1 cellular context compared by ENCODE assay signal in the genomic region with DNA sequence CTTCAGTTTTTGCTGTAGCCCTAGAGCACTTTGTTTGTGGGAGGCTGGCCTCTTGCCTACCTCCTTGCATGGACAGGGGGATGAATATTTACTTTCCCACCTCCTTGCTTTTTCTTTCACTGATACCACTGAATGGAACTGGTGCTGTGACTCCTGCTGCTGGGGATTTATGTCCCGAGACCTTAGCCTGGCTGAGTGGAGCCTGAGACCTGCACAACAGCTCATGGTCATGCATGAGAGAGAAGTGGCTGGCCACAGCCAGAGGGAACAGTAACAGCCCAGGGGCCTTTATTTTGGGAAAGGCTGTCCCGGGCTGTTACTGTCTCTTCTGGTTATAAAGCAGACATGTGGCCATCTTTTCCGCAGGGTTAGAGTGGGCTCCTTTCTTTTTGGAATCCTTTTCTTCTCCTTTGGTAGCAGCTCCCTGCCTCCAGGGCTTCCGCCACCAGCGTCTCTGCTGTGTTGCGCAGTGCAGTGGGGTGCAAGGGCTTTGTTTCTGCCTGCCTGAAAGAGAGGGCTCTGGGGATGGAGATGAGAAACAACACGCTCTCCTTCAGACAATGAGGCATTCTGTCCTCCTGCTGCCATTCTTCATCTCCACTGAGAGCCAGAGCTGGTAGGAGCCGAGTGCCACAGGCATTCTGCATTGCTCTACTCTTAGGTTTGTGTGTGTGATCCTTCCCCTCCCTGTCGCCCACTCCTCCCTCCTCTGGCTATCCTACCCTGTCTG.
TF ChIP-seq lines count a peak whose summit lies in the region.

No MANE protein-coding gene starts in this region.

TF ChIP-seq in HepG2, 621 proteins besides CTCF, POLR2A, EP300 and RAD21:
- no peak for TF ChIP-seq PRMT3 (CRISPR knock-in tag; IDR thresholded peaks at IDR 0.05; ENCODE audit: borderline replicate concordance, low read depth)
- no peak for TF ChIP-seq ZNF567 (CRISPR knock-in tag; IDR thresholded peaks at IDR 0.05; ENCODE audit: borderline replicate concordance)
- TF ChIP-seq ZNF460 (CRISPR knock-in tag; IDR thresholded peaks at IDR 0.05; ENCODE audit: borderline replicate concordance) = no peak
- TF ChIP-seq AKAP8 (CRISPR knock-in tag; IDR thresholded peaks at IDR 0.05) = no peak
- TF ChIP-seq, protein P1, sequence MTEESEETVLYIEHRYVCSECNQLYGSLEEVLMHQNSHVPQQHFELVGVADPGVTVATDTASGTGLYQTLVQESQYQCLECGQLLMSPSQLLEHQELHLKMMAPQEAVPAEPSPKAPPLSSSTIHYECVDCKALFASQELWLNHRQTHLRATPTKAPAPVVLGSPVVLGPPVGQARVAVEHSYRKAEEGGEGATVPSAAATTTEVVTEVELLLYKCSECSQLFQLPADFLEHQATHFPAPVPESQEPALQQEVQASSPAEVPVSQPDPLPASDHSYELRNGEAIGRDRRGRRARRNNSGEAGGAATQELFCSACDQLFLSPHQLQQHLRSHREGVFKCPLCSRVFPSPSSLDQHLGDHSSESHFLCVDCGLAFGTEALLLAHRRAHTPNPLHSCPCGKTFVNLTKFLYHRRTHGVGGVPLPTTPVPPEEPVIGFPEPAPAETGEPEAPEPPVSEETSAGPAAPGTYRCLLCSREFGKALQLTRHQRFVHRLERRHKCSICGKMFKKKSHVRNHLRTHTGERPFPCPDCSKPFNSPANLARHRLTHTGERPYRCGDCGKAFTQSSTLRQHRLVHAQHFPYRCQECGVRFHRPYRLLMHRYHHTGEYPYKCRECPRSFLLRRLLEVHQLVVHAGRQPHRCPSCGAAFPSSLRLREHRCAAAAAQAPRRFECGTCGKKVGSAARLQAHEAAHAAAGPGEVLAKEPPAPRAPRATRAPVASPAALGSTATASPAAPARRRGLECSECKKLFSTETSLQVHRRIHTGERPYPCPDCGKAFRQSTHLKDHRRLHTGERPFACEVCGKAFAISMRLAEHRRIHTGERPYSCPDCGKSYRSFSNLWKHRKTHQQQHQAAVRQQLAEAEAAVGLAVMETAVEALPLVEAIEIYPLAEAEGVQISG (CRISPR knock-in tag; IDR thresholded peaks at IDR 0.05) = no peak
- TF ChIP-seq NR2C2 (CRISPR knock-in tag; IDR thresholded peaks at IDR 0.05; ENCODE audit: borderline replicate concordance) = no peak
- TF ChIP-seq, protein P2, sequence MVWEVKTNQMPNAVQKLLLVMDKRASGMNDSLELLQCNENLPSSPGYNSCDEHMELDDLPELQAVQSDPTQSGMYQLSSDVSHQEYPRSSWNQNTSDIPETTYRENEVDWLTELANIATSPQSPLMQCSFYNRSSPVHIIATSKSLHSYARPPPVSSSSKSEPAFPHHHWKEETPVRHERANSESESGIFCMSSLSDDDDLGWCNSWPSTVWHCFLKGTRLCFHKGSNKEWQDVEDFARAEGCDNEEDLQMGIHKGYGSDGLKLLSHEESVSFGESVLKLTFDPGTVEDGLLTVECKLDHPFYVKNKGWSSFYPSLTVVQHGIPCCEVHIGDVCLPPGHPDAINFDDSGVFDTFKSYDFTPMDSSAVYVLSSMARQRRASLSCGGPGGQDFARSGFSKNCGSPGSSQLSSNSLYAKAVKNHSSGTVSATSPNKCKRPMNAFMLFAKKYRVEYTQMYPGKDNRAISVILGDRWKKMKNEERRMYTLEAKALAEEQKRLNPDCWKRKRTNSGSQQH (CRISPR knock-in tag; IDR thresholded peaks at IDR 0.05; ENCODE audit: low read depth) = no peak
- no peak for TF ChIP-seq ZNF782 (CRISPR knock-in tag; IDR thresholded peaks at IDR 0.05; ENCODE audit: borderline replicate concordance)
- no peak for TF ChIP-seq PTBP1 (IDR thresholded peaks at IDR 0.05; ENCODE audit: low read depth, low read length, poor library complexity, severe bottlenecking)
- no peak for TF ChIP-seq FOXA1 (IDR thresholded peaks at IDR 0.05)
- no peak for TF ChIP-seq FOXA1 (CRISPR knock-in tag; IDR thresholded peaks at IDR 0.05)
- TF ChIP-seq MLLT10 (CRISPR knock-in tag; IDR thresholded peaks at IDR 0.05) = no peak
TF ChIP-seq in HepG2: peak in this region for 0.
